ENCODE assay signal across 12 cellular contexts in genomic region chr1:47875831-47876586, GRCh38.
A peak's percentile ranks its signal among the peaks of the same experiment; 100 is the strongest.
DNase-seq lines count a peak whose midpoint lies in the region; ATAC-seq and TF ChIP-seq lines count a peak whose summit lies in the region.
"Had no signal": no experiment of that assay in that cellular context is flagged by ENCODE, and none has a peak within 500 bp of the region (broad histone marks: within the 10 kb centered on the region; RNA-seq: fewer than 3 reads in every experiment).

No MANE protein-coding gene starts in this region.

- H3K9me3 Mint-ChIP-seq in Calu3 (ENCODE audit: low read depth, unreplicated experiment), result no peaks in the 10 kb centered on the region

- TF ChIP-seq CTCF in Calu3 (IDR thresholded peaks at IDR 0.05; ENCODE audit: unreplicated experiment) (no peak), choroid plexus epithelial cell (conservative IDR thresholded peaks at IDR 0.05; ENCODE audit: low read depth, low read length) (no peak), GM13976 (IDR thresholded peaks at IDR 0.05; ENCODE audit: borderline replicate concordance, control extremely low read depth, extremely low read depth, insufficient read depth, missing control alignments) (no peak)

- H3K27ac Mint-ChIP-seq in Calu3 (ENCODE audit: unreplicated experiment), result peak overlapping the region; percentile 54

- in situ Hi-C loops in GM13976 (cut with MboI; ENCODE audit: low sequenced_read_pairs, unreplicated experiment), result no loop called here

- H3K36me3 Mint-ChIP-seq in Calu3 (ENCODE audit: insufficient read depth, unreplicated experiment), result peaks cover 11% of the 10 kb centered on the region

- intact Hi-C loops in Calu3 (cut with micrococcal nuclease; ENCODE audit: unreplicated experiment), result no loop called here

- no peak overlapping the region for H3K4me3 Mint-ChIP-seq in Calu3 (ENCODE audit: low read depth, unreplicated experiment)

- H3K27me3 ChIP-seq in MG63, result no peaks in the 10 kb centered on the region
- H3K27me3 ChIP-seq: esophagus muscularis mucosa, SJCRH30 had no signal

- BruUV-seq in Calu3 (replicated peaks; lab: Mats Ljungman, UMichigan), result no TSS peak

- H3K9me3 ChIP-seq in MG63, result no peaks in the 10 kb centered on the region
- H3K9me3 ChIP-seq: esophagus muscularis mucosa, SJCRH30 had no signal

- no peaks in the 10 kb centered on the region for H3K27me3 Mint-ChIP-seq in Calu3 (ENCODE audit: unreplicated experiment)

- DNase-seq in Calu3 (peak; percentile 31), MG63 (peak; percentile 55), choroid plexus epithelial cell (ENCODE audit: low read depth) (peak; percentile 62), mucosa of gallbladder (ENCODE audit: low spot score) (peak; percentile 66), GM13976 (ENCODE audit: low spot score) (no peak)
- no peak for DNase-seq in stimulated activated CD4-positive, alpha-beta T cell treated with anti-CD3 and anti-CD28 coated beads, Interleukin-2, amount 100 ng/mL, for 48 hours
- DNase-seq: anterior cingulate cortex, NCI-H1436, SJCRH30 had no signal

- H3K36me3 ChIP-seq in MG63, result no peaks in the 10 kb centered on the region
- H3K36me3 ChIP-seq: esophagus muscularis mucosa, SJCRH30 had no signal

- H3K4me1 Mint-ChIP-seq in Calu3 (ENCODE audit: low read depth, unreplicated experiment), result peaks cover 49% of the 10 kb centered on the region

- CTCF ChIA-PET in Calu3 (lab: Charles Lee), result interaction anchor here (1.4 kb wide), 1 partner anchor 438 kb away, joined by 3 read pairs; the partner anchor contains the start of gene FOXD2

- no peak overlapping the region for H3K4me3 ChIP-seq in MG63
- H3K4me3 ChIP-seq in choroid plexus epithelial cell (ENCODE audit: low read depth, low read length), result no peak overlapping the region
- H3K4me3 ChIP-seq: esophagus muscularis mucosa, SJCRH30 had no signal

- ATAC-seq in GM19324 (IDR thresholded peaks at IDR 0.05; ENCODE audit: low FRiP score, unreplicated experiment), result no peak
- ATAC-seq in HG02571 (IDR thresholded peaks at IDR 0.05; ENCODE audit: unreplicated experiment), result no peak

Comparison
In these comparisons a context has a peak if more than half of its experiments do, and no peak if none do; other contexts are left out.
1. DNase-seq: peak in Calu3 (single experiment), MG63 (single experiment), choroid plexus epithelial cell (single experiment) and mucosa of gallbladder (single experiment); none in GM13976 (single experiment) and stimulated activated CD4-positive, alpha-beta T cell treated with anti-CD3 and anti-CD28 coated beads, Interleukin-2, amount 100 ng/mL, for 48 hours (0 of 2).